31 cellular contexts compared by ENCODE assay signal in genomic region chr10:115953203-115953602, GRCh38.
"Had no signal": no experiment of that assay in that cellular context is flagged by ENCODE, and none has a peak within 500 bp of the region (broad histone marks: within the 10 kb centered on the region; RNA-seq: fewer than 3 reads in every experiment).

No MANE protein-coding gene starts in this region.

- H3K36me3 ChIP-seq: ascending aorta had no signal

- H3K4me1 Mint-ChIP-seq: activated CD8-positive, alpha-beta memory T cell treated with anti-CD3 and anti-CD28 coated beads, Interleukin-2, amount 10 ng/mL, durations not matched to agents 7 days and 5 days; activated naive CD8-positive, alpha-beta T cell treated with anti-CD3 and anti-CD28 coated beads, Interleukin-2, amount 50 U/mL, for 24 hours; central memory CD8-positive, alpha-beta T cell; T-helper 17 cell had no signal

- ATAC-seq: activated CD8-positive, alpha-beta memory T cell treated with anti-CD3 and anti-CD28 coated beads, Interleukin-2, amount 10 ng/mL, durations not matched to agents 7 days and 5 days; activated naive CD4-positive, alpha-beta T cell treated with anti-CD3 and anti-CD28 coated beads, Interleukin-2, amount 50 U/mL, for 72 hours; activated naive CD8-positive, alpha-beta T cell treated with anti-CD3 and anti-CD28 coated beads, Interleukin-2, amount 50 U/mL, for 24 hours; Panc1; T-helper 17 cell; WTC11 had no signal

- H3K27ac Mint-ChIP-seq: activated CD8-positive, alpha-beta memory T cell treated with anti-CD3 and anti-CD28 coated beads, Interleukin-2, amount 10 ng/mL, durations not matched to agents 7 days and 5 days; activated naive CD4-positive, alpha-beta T cell treated with anti-CD3 and anti-CD28 coated beads, Interleukin-2, amount 50 U/mL, for 72 hours; activated naive CD8-positive, alpha-beta T cell treated with anti-CD3 and anti-CD28 coated beads, Interleukin-2, amount 50 U/mL, for 24 hours; activated T-cell treated with anti-CD3 and anti-CD28 coated beads, Interleukin-2, amount 50 U/mL, for 24 hours; activated T-helper 1 cell treated with anti-CD3 and anti-CD28 coated beads, Interleukin-12 subunit alpha, Interleukin-12 subunit beta, Interleukin-2, Interleukin-4 antibody, amounts not matched to agents 30 ng/mL and 10 ng/mL and 1 ng/mL, durations not matched to agents 14 hours and 24 hours and 36 hours; brain; T-helper 17 cell; WTC11 had no signal

- H3K27me3 ChIP-seq: ascending aorta had no signal

- H3K27ac ChIP-seq: ascending aorta, RWPE1 had no signal

- H3K4me3 Mint-ChIP-seq: activated CD8-positive, alpha-beta memory T cell treated with anti-CD3 and anti-CD28 coated beads, Interleukin-2, amount 10 ng/mL, durations not matched to agents 7 days and 5 days; activated naive CD8-positive, alpha-beta T cell treated with anti-CD3 and anti-CD28 coated beads, Interleukin-2, amount 50 U/mL, for 24 hours; activated T-cell treated with anti-CD3 and anti-CD28 coated beads, Interleukin-2, amount 50 U/mL, for 24 hours; activated T-helper 1 cell treated with anti-CD3 and anti-CD28 coated beads, Interleukin-12 subunit alpha, Interleukin-12 subunit beta, Interleukin-2, Interleukin-4 antibody, amounts not matched to agents 30 ng/mL and 10 ng/mL and 1 ng/mL, durations not matched to agents 14 hours and 24 hours and 36 hours; central memory CD8-positive, alpha-beta T cell; T-helper 17 cell; WTC11 had no signal

- H3K27me3 Mint-ChIP-seq: activated CD8-positive, alpha-beta memory T cell treated with anti-CD3 and anti-CD28 coated beads, Interleukin-2, amount 10 ng/mL, durations not matched to agents 7 days and 5 days; activated naive CD8-positive, alpha-beta T cell treated with anti-CD3 and anti-CD28 coated beads, Interleukin-2, amount 50 U/mL, for 24 hours; activated T-cell treated with anti-CD3 and anti-CD28 coated beads, Interleukin-2, amount 50 U/mL, for 24 hours; central memory CD8-positive, alpha-beta T cell; T-helper 17 cell had no signal

- H3K36me3 Mint-ChIP-seq: activated CD8-positive, alpha-beta memory T cell treated with anti-CD3 and anti-CD28 coated beads, Interleukin-2, amount 10 ng/mL, durations not matched to agents 7 days and 5 days; activated naive CD4-positive, alpha-beta T cell treated with anti-CD3 and anti-CD28 coated beads, Interleukin-2, amount 50 U/mL, for 72 hours; brain; WTC11 had no signal

- H3K4me3 ChIP-seq: ascending aorta had no signal

- H3K9me3 ChIP-seq: ascending aorta had no signal

- DNase-seq: activated CD4-positive, alpha-beta T cell treated with anti-CD3 and anti-CD28 coated beads for 48 hours; activated CD4-positive, alpha-beta T cell treated with anti-CD3 and anti-CD28 coated beads, Interleukin-2, amount 50 U/mL, for 4 hours; activated CD4-positive, CD25-positive, alpha-beta regulatory T cell treated with anti-CD3 and anti-CD28 coated beads, Interleukin-2, amount 50 U/mL, for 72 hours; activated CD8-positive, alpha-beta memory T cell treated with anti-CD3 and anti-CD28 coated beads, Interleukin-2, amount 10 ng/mL, durations not matched to agents 7 days and 5 days; activated effector memory CD4-positive, alpha-beta T cell treated with anti-CD3 and anti-CD28 coated beads, Interleukin-2, amount 50 U/mL, for 16 hours; activated naive CD4-positive, alpha-beta T cell treated with Interleukin-2 at 50 U/mL for 16 hours; activated naive CD8-positive, alpha-beta T cell treated with anti-CD3 and anti-CD28 coated beads, Interleukin-2, amount 50 U/mL, for 24 hours; activated T-cell treated with anti-CD3 and anti-CD28 coated beads, Interleukin-2, amount 50 U/mL, for 24 hours; amniotic stem cell; Kasumi-1; KBM-7; NCI-H1092; NCI-H1436; NCI-H1694 treated with DMSO at 0.1 percent for 48 hours; NCI-H2029 treated with DMSO at 0.1 percent for 48 hours; NCI-H345; NCI-H510A treated with DMSO at 0.1 percent for 48 hours; NCI-H69; NK-92 treated with Interleukin-12 subunit alpha and Interleukin-12 subunit beta, amount 100 ng/mL, for 24 hours; OCI-M1; SHP77 treated with DMSO at 0.1 percent for 48 hours; T-helper 17 cell; T-helper 9 cell had no signal

- H3K9me3 Mint-ChIP-seq: activated naive CD4-positive, alpha-beta T cell treated with anti-CD3 and anti-CD28 coated beads, Interleukin-2, amount 50 U/mL, for 72 hours; activated naive CD8-positive, alpha-beta T cell treated with anti-CD3 and anti-CD28 coated beads, Interleukin-2, amount 50 U/mL, for 24 hours; activated T-cell treated with anti-CD3 and anti-CD28 coated beads, Interleukin-2, amount 50 U/mL, for 24 hours; activated T-helper 1 cell treated with anti-CD3 and anti-CD28 coated beads, Interleukin-12 subunit alpha, Interleukin-12 subunit beta, Interleukin-2, Interleukin-4 antibody, amounts not matched to agents 30 ng/mL and 10 ng/mL and 1 ng/mL, durations not matched to agents 14 hours and 24 hours and 36 hours; brain; central memory CD8-positive, alpha-beta T cell; WTC11 had no signal
